In the genomic region with DNA sequence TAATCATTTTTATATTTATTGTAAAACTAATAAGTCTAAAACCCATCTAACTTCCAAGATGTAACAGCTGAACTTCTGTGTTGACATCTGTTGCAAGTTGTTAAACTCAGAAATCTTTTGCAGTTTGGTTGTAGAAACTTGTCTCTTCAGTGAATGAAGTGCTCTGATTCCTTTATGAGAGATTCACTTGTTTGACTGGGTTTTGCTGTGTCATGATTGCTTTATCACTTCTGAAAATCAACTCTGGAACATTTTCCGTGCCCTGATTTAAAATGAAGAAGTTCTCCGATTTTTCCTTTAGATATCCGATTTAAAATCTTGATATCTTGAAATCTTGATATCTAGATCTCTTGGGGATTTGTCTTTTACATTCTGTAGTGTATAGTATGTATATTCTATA, we compare ENCODE assay signal across 15 cellular contexts.
DNase-seq lines count a peak whose midpoint lies in the region; ATAC-seq and TF ChIP-seq lines count a peak whose summit lies in the region.
"Had no signal": no experiment of that assay in that cellular context is flagged by ENCODE, and none has a peak within 500 bp of the region (broad histone marks: within the 10 kb centered on the region; RNA-seq: fewer than 3 reads in every experiment).

No MANE protein-coding gene starts in this region.

- BruUV-seq in MCF 10A (replicated peaks; lab: Mats Ljungman, UMichigan) = no TSS peak

- DNase-seq in breast epithelium (ENCODE audit: low spot score in 2 of 2) = no peak
- DNase-seq in MCF 10A (ENCODE audit: unreplicated experiment) = no peak
- peak; percentile 26 for DNase-seq in epithelial cell of esophagus (ENCODE audit: low read depth)
- DNase-seq in mesothelial cell of epicardium (ENCODE audit: low spot score in 2 of 2, unreplicated experiment in 2 of 2) = no peak
- DNase-seq in type B pancreatic cell (ENCODE audit: extremely low spot score, unreplicated experiment) = no peak
- no peak for DNase-seq in activated CD4-positive, alpha-beta T cell treated with anti-CD3 and anti-CD28 coated beads for 4 hours
- DNase-seq: activated effector memory CD4-positive, alpha-beta T cell treated with anti-CD3 and anti-CD28 coated beads, Interleukin-2, amount 50 U/mL, for 16 hours; CD8-positive, alpha-beta T cell; kidney; NCI-H345; stimulated activated CD4-positive, alpha-beta T cell treated with anti-CD3 and anti-CD28 coated beads, Interleukin-2, amount 100 ng/mL, for 24 hours; upper lobe of left lung had no signal

- H3K4me3 ChIP-seq in breast epithelium = no peak overlapping the region
- no peak overlapping the region for H3K4me3 ChIP-seq in epithelial cell of esophagus (ENCODE audit: low read length)
- H3K4me3 ChIP-seq: upper lobe of left lung had no signal

- H3K4me1 Mint-ChIP-seq in MCF 10A (ENCODE audit: insufficient read depth, unreplicated experiment) (peaks cover 22% of the 10 kb centered on the region), mesothelial cell of epicardium (peaks cover 47% of the 10 kb centered on the region), type B pancreatic cell (ENCODE audit: unreplicated experiment) (peaks cover 32% of the 10 kb centered on the region)

- H3K9me3 Mint-ChIP-seq in MCF 10A (ENCODE audit: unreplicated experiment) = no peaks in the 10 kb centered on the region
- no peaks in the 10 kb centered on the region for H3K9me3 Mint-ChIP-seq in mesothelial cell of epicardium
- H3K9me3 Mint-ChIP-seq in type B pancreatic cell = peaks cover 4% of the 10 kb centered on the region
- H3K9me3 Mint-ChIP-seq: CD8-positive, alpha-beta T cell had no signal

- no peak overlapping the region for H3K4me3 Mint-ChIP-seq in MCF 10A (ENCODE audit: unreplicated experiment)
- no peak overlapping the region for H3K4me3 Mint-ChIP-seq in mesothelial cell of epicardium
- no peak overlapping the region for H3K4me3 Mint-ChIP-seq in type B pancreatic cell
- H3K4me3 Mint-ChIP-seq: CD8-positive, alpha-beta T cell had no signal

- no peaks in the 10 kb centered on the region for H3K27me3 ChIP-seq in breast epithelium
- H3K27me3 ChIP-seq: upper lobe of left lung had no signal

- no peak overlapping the region for H3K27ac Mint-ChIP-seq in MCF 10A (ENCODE audit: low read depth, unreplicated experiment)
- H3K27ac Mint-ChIP-seq in mesothelial cell of epicardium = peak overlapping the region; percentile 69
- peak overlapping the region; percentile 3 for H3K27ac Mint-ChIP-seq in type B pancreatic cell
- H3K27ac Mint-ChIP-seq: CD8-positive, alpha-beta T cell had no signal

- H3K27me3 Mint-ChIP-seq in MCF 10A (ENCODE audit: insufficient read depth, unreplicated experiment) (no peaks in the 10 kb centered on the region), mesothelial cell of epicardium (ENCODE audit: low read depth) (no peaks in the 10 kb centered on the region), type B pancreatic cell (no peaks in the 10 kb centered on the region)

- ATAC-seq in HG03571 (IDR thresholded peaks at IDR 0.05; ENCODE audit: unreplicated experiment) = no peak
- no peak for ATAC-seq in GM18498 (IDR thresholded peaks at IDR 0.05; ENCODE audit: unreplicated experiment)
- ATAC-seq: CD8-positive, alpha-beta T cell had no signal

- H3K36me3 ChIP-seq in breast epithelium = no peaks in the 10 kb centered on the region
- H3K36me3 ChIP-seq: upper lobe of left lung had no signal

- H3K4me1 ChIP-seq in breast epithelium = peaks cover 14 to 41% of the 10 kb centered on the region in 2 donors

- H3K36me3 Mint-ChIP-seq in MCF 10A (ENCODE audit: insufficient read depth, unreplicated experiment) (no peaks in the 10 kb centered on the region), mesothelial cell of epicardium (no peaks in the 10 kb centered on the region), type B pancreatic cell (peaks cover 4% of the 10 kb centered on the region)
- H3K36me3 Mint-ChIP-seq: CD8-positive, alpha-beta T cell had no signal

- no peak for TF ChIP-seq POLR2A in breast epithelium (IDR thresholded peaks at IDR 0.05)

- POLR2A ChIA-PET in MCF 10A (lab: Yijun Ruan, JAX) = interaction anchor here (1.4 to 3.1 kb wide), 2 partner anchors 27 to 32 kb away, joined by 3 to 17 read pairs; no protein-coding TSS in a partner anchor

- peak overlapping the region; percentile 29 to 73 for H3K27ac ChIP-seq in breast epithelium
- H3K27ac ChIP-seq: 22Rv1 had no signal

- CTCF ChIA-PET in MCF 10A (lab: Yijun Ruan, JAX) = no interaction called here

- no peaks in the 10 kb centered on the region for H3K9me3 ChIP-seq in breast epithelium
- H3K9me3 ChIP-seq: upper lobe of left lung had no signal

- intact Hi-C loops in breast epithelium (cut with DNase I; ENCODE audit: low total_unique reads) (no loop called here), MCF 10A (cut with micrococcal nuclease) (no loop called here)

- TF ChIP-seq CTCF in breast epithelium (IDR thresholded peaks at IDR 0.05) (no peak), MCF 10A (IDR thresholded peaks at IDR 0.05; ENCODE audit: unreplicated experiment) (no peak), epithelial cell of esophagus (IDR thresholded peaks at IDR 0.05; ENCODE audit: insufficient read depth, low read depth, low read length, missing control alignments) (no peak), mesothelial cell of epicardium (IDR thresholded peaks at IDR 0.05; ENCODE audit: unreplicated experiment) (no peak), type B pancreatic cell (conservative IDR thresholded peaks at IDR 0.05) (no peak)
